In genomic region chr11:61860054-61860903, GRCh38 we compare ENCODE assay signal across 12 cellular contexts. TPM values are rescaled to one million over a fixed set of nuclear protein-coding genes. Genes with fewer than 3 reads are reported as not detected.
DNase-seq lines count a peak whose midpoint lies in the region; ATAC-seq and TF ChIP-seq lines count a peak whose summit lies in the region.
"Had no signal": no experiment of that assay in that cellular context is flagged by ENCODE, and none has a peak within 500 bp of the region (broad histone marks: within the 10 kb centered on the region; RNA-seq: fewer than 3 reads in every experiment).

No MANE protein-coding gene starts in this region.

- TF ChIP-seq CTCF in foreskin fibroblast (IDR thresholded peaks at IDR 0.05; ENCODE audit: low read depth, low read length) = no peak

- DNase-seq in A172 (ENCODE audit: low spot score) (peak; percentile 71), NCI-H2029 treated with DMSO at 0.1 percent for 48 hours (lab: John Stamatoyannopoulos, UW) (peak; percentile 52), dermis blood vessel endothelial cell (peak; percentile 32), medulla oblongata (ENCODE audit: extremely low spot score) (peak; percentile 27), AG08396 (ENCODE audit: low spot score) (no peak), foreskin fibroblast (no peak)
- DNase-seq: activated CD4-positive, alpha-beta T cell treated with anti-CD3 and anti-CD28 coated beads for 36 hours; H7 had no signal

- ATAC-seq in HG02759 (IDR thresholded peaks at IDR 0.05; ENCODE audit: unreplicated experiment) (no peak), GM19324 (IDR thresholded peaks at IDR 0.05; ENCODE audit: low FRiP score, unreplicated experiment) (no peak)
- ATAC-seq: activated CD4-positive, alpha-beta T cell treated with anti-CD3 and anti-CD28 coated beads for 36 hours had no signal

- no peak overlapping the region for H3K4me3 ChIP-seq in foreskin fibroblast (ENCODE audit: low read depth in 1 of 2, low read length in 2 of 2)
- H3K4me3 ChIP-seq: breast epithelium, thoracic aorta had no signal

RNA-seq across cellular contexts. Expression of gene FADS3, which starts 31.1 kb away (rescaled TPM):
- 139 and 190 TPM in 2 replicates for total RNA-seq in A172 (2014; rRNA removed; shearing (Covaris generic))
- total RNA-seq in dermis blood vessel endothelial cell = 128 and 242 TPM in 2 replicates

RNA-seq across cellular contexts. Expression of gene FADS2, which starts 32.2 kb away (rescaled TPM):
- 151 and 340 TPM in 2 replicates for total RNA-seq in A172 (2014; rRNA removed; shearing (Covaris generic))
- total RNA-seq in dermis blood vessel endothelial cell = 75.9 and 253 TPM in 2 replicates

RNA-seq across cellular contexts. Expression of gene FADS1, which starts 43.5 kb away (rescaled TPM):
- total RNA-seq in A172 (2014; rRNA removed; shearing (Covaris generic)) = 55.3 and 84.2 TPM in 2 replicates
- total RNA-seq in dermis blood vessel endothelial cell = 34.9 and 73.6 TPM in 2 replicates

RNA-seq across cellular contexts. Expression of gene RAB3IL1, which starts 57.1 kb away (rescaled TPM):
- total RNA-seq in A172 (2014; rRNA removed; shearing (Covaris generic)) = 2.4 and 8.5 TPM in 2 replicates
- total RNA-seq in dermis blood vessel endothelial cell = 9.0 and 9.9 TPM in 2 replicates

Comparison
In these comparisons a context has a peak if more than half of its experiments do, and no peak if none do; other contexts are left out.
1. DNase-seq: peak in A172 (single experiment), NCI-H2029 treated with DMSO at 0.1 percent for 48 hours (single experiment), dermis blood vessel endothelial cell (single experiment) and medulla oblongata (single experiment); none in AG08396 (single experiment) and foreskin fibroblast (0 of 2).